Comparison of ENCODE assay signal across 2 cellular contexts in the genomic region with DNA sequence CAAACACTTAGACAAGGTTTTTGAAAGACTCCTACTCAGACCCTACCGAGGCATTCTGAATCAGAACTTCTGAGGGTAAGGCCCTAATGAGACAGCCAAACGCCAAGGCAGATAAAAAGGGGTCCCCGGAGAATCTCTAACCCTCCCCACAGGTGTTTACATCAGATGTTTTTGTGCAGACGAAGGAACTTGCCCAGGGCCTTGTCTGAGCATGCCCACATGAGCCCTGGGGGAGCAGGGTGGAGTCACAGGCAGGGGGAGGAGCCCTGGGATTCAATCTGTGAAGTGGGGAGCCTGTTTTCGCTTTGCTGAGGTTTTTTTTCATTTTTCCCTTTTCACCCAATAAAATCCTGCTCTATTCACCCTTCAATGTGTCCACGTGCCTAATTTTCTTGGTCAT.
TF ChIP-seq lines count a peak whose summit lies in the region.

No MANE protein-coding gene starts in this region.

TF ChIP-seq in GM23338, 12 proteins besides CTCF, POLR2A, EP300 and RAD21 (continued from another document):
- TF ChIP-seq, protein P1, sequence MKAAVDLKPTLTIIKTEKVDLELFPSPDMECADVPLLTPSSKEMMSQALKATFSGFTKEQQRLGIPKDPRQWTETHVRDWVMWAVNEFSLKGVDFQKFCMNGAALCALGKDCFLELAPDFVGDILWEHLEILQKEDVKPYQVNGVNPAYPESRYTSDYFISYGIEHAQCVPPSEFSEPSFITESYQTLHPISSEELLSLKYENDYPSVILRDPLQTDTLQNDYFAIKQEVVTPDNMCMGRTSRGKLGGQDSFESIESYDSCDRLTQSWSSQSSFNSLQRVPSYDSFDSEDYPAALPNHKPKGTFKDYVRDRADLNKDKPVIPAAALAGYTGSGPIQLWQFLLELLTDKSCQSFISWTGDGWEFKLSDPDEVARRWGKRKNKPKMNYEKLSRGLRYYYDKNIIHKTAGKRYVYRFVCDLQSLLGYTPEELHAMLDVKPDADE (IDR thresholded peaks at IDR 0.05) = no peak
- no peak for TF ChIP-seq ZNF462 (CRISPR knock-in tag; IDR thresholded peaks at IDR 0.05)
- no peak for TF ChIP-seq STAT1 (IDR thresholded peaks at IDR 0.05; ENCODE audit: unreplicated experiment)
- TF ChIP-seq CREB1 (CRISPR knock-in tag; IDR thresholded peaks at IDR 0.05; ENCODE audit: low read depth) = no peak
- no peak for TF ChIP-seq ZNF331 (CRISPR knock-in tag; IDR thresholded peaks at IDR 0.05; ENCODE audit: low read depth)
- no peak for TF ChIP-seq EZH2phosphoT487 (IDR thresholded peaks at IDR 0.05; ENCODE audit: unreplicated experiment)
- no peak for TF ChIP-seq POLR2AphosphoS5 (IDR thresholded peaks at IDR 0.05; ENCODE audit: low read depth)
- TF ChIP-seq NANOG (IDR thresholded peaks at IDR 0.05; ENCODE audit: borderline replicate concordance) = no peak

TF ChIP-seq in WTC11, 78 proteins besides CTCF, POLR2A, EP300 and RAD21 (continued from another document):
- TF ChIP-seq PREB (CRISPR knock-in tag; IDR thresholded peaks at IDR 0.05; ENCODE audit: borderline replicate concordance) = no peak
